1 cellular context compared by ENCODE assay signal in genomic region chr12:40099423-40099853, GRCh38.
A peak's percentile ranks its signal among the peaks of the same experiment; 100 is the strongest.
TF ChIP-seq lines count a peak whose summit lies in the region.

No MANE protein-coding gene starts in this region.

TF ChIP-seq in HEK293, 187 proteins besides CTCF, POLR2A, EP300 and RAD21 (continued from another document):
- TF ChIP-seq ZNF518A (tag by site-specific recombination; conservative IDR thresholded peaks at IDR 0.05; ENCODE audit: low read depth), result 0 out of 2 replicates have a peak, but pooled peaks have one; percentile 15
- TF ChIP-seq ZNF843 (tag by site-specific recombination; IDR thresholded peaks at IDR 0.05), result peak; percentile 33; the same call in 1 of the 2 replicates
- peak; percentile 24; the same call in 1 of the 2 replicates for TF ChIP-seq SP7 (tag by site-specific recombination; IDR thresholded peaks at IDR 0.05)
- TF ChIP-seq ZFP37 (tag by site-specific recombination; IDR thresholded peaks at IDR 0.05), result no peak
- TF ChIP-seq PRDM10 (tag by site-specific recombination; IDR thresholded peaks at IDR 0.05), result peak; percentile 46; the same call in 1 of the 2 replicates
- TF ChIP-seq GLIS1 (tag by site-specific recombination; IDR thresholded peaks at IDR 0.05), result no peak
- no peak for TF ChIP-seq ZNF560 (tag by site-specific recombination; IDR thresholded peaks at IDR 0.05; ENCODE audit: borderline replicate concordance)
- no peak for TF ChIP-seq ZBTB44 (tag by site-specific recombination; IDR thresholded peaks at IDR 0.05)
- TF ChIP-seq PBX3 (CRISPR knock-in tag; IDR thresholded peaks at IDR 0.05), result no peak
- no peak for TF ChIP-seq ZSCAN23 (tag by site-specific recombination; IDR thresholded peaks at IDR 0.05)
TF ChIP-seq in HEK293: peak in this region for 12.
